ENCODE assay signal across 27 cellular contexts in the genomic region with DNA sequence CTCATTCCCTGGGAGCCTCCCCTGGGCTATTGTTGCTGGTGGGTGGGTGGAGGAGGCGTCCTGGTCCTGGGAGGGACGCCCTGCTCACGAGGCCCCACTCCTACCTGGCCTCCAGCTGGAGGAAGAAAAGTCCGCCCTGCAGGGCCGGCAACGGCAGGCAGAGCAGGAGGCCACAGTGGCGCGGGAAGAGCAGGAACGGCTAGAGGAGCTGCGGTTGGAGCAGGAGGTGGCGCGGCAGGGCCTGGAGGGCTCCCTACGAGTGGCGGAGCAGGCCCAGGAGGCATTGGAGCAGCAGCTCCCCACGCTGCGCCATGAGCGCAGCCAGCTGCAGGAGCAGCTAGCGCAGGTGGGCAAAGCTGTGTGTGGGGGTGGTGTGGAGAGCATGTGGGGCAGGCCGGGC. TPM values are rescaled to one million over a fixed set of nuclear protein-coding genes. Genes with fewer than 3 reads are reported as not detected.
"Had no signal": no experiment of that assay in that cellular context is flagged by ENCODE, and none has a peak within 500 bp of the region (broad histone marks: within the 10 kb centered on the region; RNA-seq: fewer than 3 reads in every experiment).

No MANE protein-coding gene starts in this region.

- H3K27me3 Mint-ChIP-seq: activated CD4-positive, alpha-beta T cell treated with anti-CD3 and anti-CD28 coated beads, Interleukin-2, amount 10 ng/mL, durations not matched to agents 7 days and 5 days; activated naive CD4-positive, alpha-beta T cell treated with anti-CD3 and anti-CD28 coated beads, Interleukin-2, amount 50 U/mL, for 24 hours; activated naive CD8-positive, alpha-beta T cell treated with anti-CD3 and anti-CD28 coated beads, Interleukin-2, amount 10 ng/mL, durations not matched to agents 7 days and 5 days; activated T-cell treated with anti-CD3 and anti-CD28 coated beads, Interleukin-2, amount 50 U/mL, for 24 hours; central memory CD8-positive, alpha-beta T cell had no signal

- H3K9me3 Mint-ChIP-seq: activated CD4-positive, alpha-beta T cell treated with anti-CD3 and anti-CD28 coated beads, Interleukin-2, amount 10 ng/mL, durations not matched to agents 7 days and 5 days; activated naive CD4-positive, alpha-beta T cell treated with anti-CD3 and anti-CD28 coated beads, Interleukin-2, amount 50 U/mL, for 24 hours; activated naive CD8-positive, alpha-beta T cell treated with anti-CD3 and anti-CD28 coated beads, Interleukin-2, amount 10 ng/mL, durations not matched to agents 7 days and 5 days; activated T-cell treated with anti-CD3 and anti-CD28 coated beads, Interleukin-2, amount 50 U/mL, for 24 hours; activated T-helper 2 cell treated with anti-CD3 and anti-CD28 coated beads, Interferon-gamma antibody, Interleukin-2, Interleukin-4, amounts not matched to agents 10 μg/mL and 5 μg/mL and 100 μg/mL, durations not matched to agents 14 hours and 24 hours and 36 hours; central memory CD8-positive, alpha-beta T cell; T-helper 2 cell treated with Interferon-gamma antibody and Interleukin-4, amounts not matched to agents 5 μg/mL and 100 μg/mL, for 36 hours had no signal

- H3K4me1 Mint-ChIP-seq: activated CD4-positive, alpha-beta T cell treated with anti-CD3 and anti-CD28 coated beads, Interleukin-2, amount 10 ng/mL, durations not matched to agents 7 days and 5 days; activated naive CD8-positive, alpha-beta T cell treated with anti-CD3 and anti-CD28 coated beads, Interleukin-2, amount 10 ng/mL, durations not matched to agents 7 days and 5 days; central memory CD8-positive, alpha-beta T cell had no signal

- H3K4me3 ChIP-seq: ascending aorta, cardiac muscle cell, SJCRH30, SK-N-MC had no signal

- DNase-seq: activated CD4-positive, alpha-beta T cell treated with anti-CD3 and anti-CD28 coated beads, Interleukin-2, amount 10 ng/mL, durations not matched to agents 7 days and 5 days; activated CD4-positive, alpha-beta T cell treated with anti-CD3 and anti-CD28 coated beads, Interleukin-2, amount 50 U/mL, for 48 hours; activated CD8-positive, alpha-beta T cell treated with anti-CD3 and anti-CD28 coated beads, Interleukin-2, amount 10 ng/mL, durations not matched to agents 7 days and 5 days; activated gamma-delta T cell; activated naive CD4-positive, alpha-beta T cell treated with Interleukin-2 at 50 U/mL for 16 hours; activated naive CD8-positive, alpha-beta T cell treated with anti-CD3 and anti-CD28 coated beads, Interleukin-2, amount 10 ng/mL, durations not matched to agents 7 days and 5 days; activated T-cell treated with anti-CD3 and anti-CD28 coated beads, Interleukin-2, amount 50 U/mL, for 24 hours; amygdala; Karpas-422; NCI-H1048; NCI-H1105 treated with DMSO at 0.1 percent for 48 hours; NCI-H1436; NCI-H1694; NCI-H1930; NCI-H345; NCI-H524 treated with DMSO at 0.1 percent for 48 hours; OCI-M1; SHP77; SJCRH30 had no signal

- H3K9me3 ChIP-seq: ascending aorta, SJCRH30 had no signal

- H3K36me3 ChIP-seq: cardiac muscle cell, SJCRH30 had no signal

- H3K27ac ChIP-seq: ascending aorta, cardiac muscle cell, SJCRH30, SK-N-MC had no signal

- H3K4me3 Mint-ChIP-seq: activated CD4-positive, alpha-beta T cell treated with anti-CD3 and anti-CD28 coated beads, Interleukin-2, amount 10 ng/mL, durations not matched to agents 7 days and 5 days; activated CD8-positive, alpha-beta T cell treated with anti-CD3 and anti-CD28 coated beads, Interleukin-2, amount 10 ng/mL, durations not matched to agents 7 days and 5 days; activated naive CD4-positive, alpha-beta T cell treated with anti-CD3 and anti-CD28 coated beads, Interleukin-2, amount 50 U/mL, for 24 hours; activated naive CD8-positive, alpha-beta T cell treated with anti-CD3 and anti-CD28 coated beads, Interleukin-2, amount 10 ng/mL, durations not matched to agents 7 days and 5 days; activated T-cell treated with anti-CD3 and anti-CD28 coated beads, Interleukin-2, amount 50 U/mL, for 24 hours; central memory CD8-positive, alpha-beta T cell; T-helper 2 cell treated with Interferon-gamma antibody and Interleukin-4, amounts not matched to agents 5 μg/mL and 100 μg/mL, for 36 hours had no signal

- H3K27ac Mint-ChIP-seq: activated CD4-positive, alpha-beta T cell treated with anti-CD3 and anti-CD28 coated beads, Interleukin-2, amount 10 ng/mL, durations not matched to agents 7 days and 5 days; activated CD8-positive, alpha-beta T cell treated with anti-CD3 and anti-CD28 coated beads, Interleukin-2, amount 10 ng/mL, durations not matched to agents 7 days and 5 days; activated naive CD4-positive, alpha-beta T cell treated with anti-CD3 and anti-CD28 coated beads, Interleukin-2, amount 50 U/mL, for 24 hours; activated naive CD8-positive, alpha-beta T cell treated with anti-CD3 and anti-CD28 coated beads, Interleukin-2, amount 10 ng/mL, durations not matched to agents 7 days and 5 days; activated T-cell treated with anti-CD3 and anti-CD28 coated beads, Interleukin-2, amount 50 U/mL, for 24 hours; activated T-helper 2 cell treated with anti-CD3 and anti-CD28 coated beads, Interferon-gamma antibody, Interleukin-2, Interleukin-4, amounts not matched to agents 10 μg/mL and 5 μg/mL and 100 μg/mL, durations not matched to agents 14 hours and 24 hours and 36 hours; T-helper 2 cell treated with Interferon-gamma antibody and Interleukin-4, amounts not matched to agents 5 μg/mL and 100 μg/mL, for 36 hours had no signal

- ATAC-seq: activated CD8-positive, alpha-beta T cell treated with anti-CD3 and anti-CD28 coated beads, Interleukin-2, amount 10 ng/mL, durations not matched to agents 7 days and 5 days had no signal

- H3K27me3 ChIP-seq: ascending aorta, cardiac muscle cell, SJCRH30 had no signal

RNA-seq across cellular contexts. Expression of a gene that starts 33.8 kb away (rescaled TPM):
- total RNA-seq: activated CD4-positive, alpha-beta T cell treated with anti-CD3 and anti-CD28 coated beads, Interleukin-2, amount 10 ng/mL, durations not matched to agents 7 days and 5 days; activated CD8-positive, alpha-beta T cell treated with anti-CD3 and anti-CD28 coated beads, Interleukin-2, amount 10 ng/mL, durations not matched to agents 7 days and 5 days; activated naive CD8-positive, alpha-beta T cell treated with anti-CD3 and anti-CD28 coated beads, Interleukin-2, amount 10 ng/mL, durations not matched to agents 7 days and 5 days; activated T-helper 2 cell treated with anti-CD3 and anti-CD28 coated beads, Interferon-gamma antibody, Interleukin-2, Interleukin-4, amounts not matched to agents 10 μg/mL and 5 μg/mL and 100 μg/mL, durations not matched to agents 14 hours and 24 hours and 36 hours; T-helper 1 cell treated with Interleukin-12 subunit alpha and Interleukin-12 subunit beta and Interleukin-4 antibody, amounts not matched to agents 30 ng/mL and 1 ng/mL, for 36 hours had no signal
